19 cellular contexts compared by ENCODE assay signal in genomic region chr2:207318071-207318683, GRCh38.
"Had no signal": no experiment of that assay in that cellular context is flagged by ENCODE, and none has a peak within 500 bp of the region (broad histone marks: within the 10 kb centered on the region; RNA-seq: fewer than 3 reads in every experiment).

No MANE protein-coding gene starts in this region.

- H3K4me1 ChIP-seq: breast epithelium, left ventricle myocardium inferior, right atrium auricular region, suprapubic skin had no signal

- H3K36me3 ChIP-seq: breast epithelium, left ventricle myocardium inferior, right atrium auricular region, suprapubic skin had no signal

- H3K4me3 ChIP-seq: breast epithelium, left ventricle myocardium inferior, right atrium auricular region, skin epidermis, suprapubic skin had no signal

- H3K27me3 ChIP-seq: breast epithelium, right atrium auricular region, suprapubic skin had no signal

- H3K9me3 ChIP-seq: breast epithelium, left ventricle myocardium inferior, right atrium auricular region, suprapubic skin had no signal

- H3K9me3 Mint-ChIP-seq: activated CD8-positive, alpha-beta T cell treated with anti-CD3 and anti-CD28 coated beads for 36 hours; activated naive CD4-positive, alpha-beta T cell treated with anti-CD3 and anti-CD28 coated beads, Interleukin-2, amount 50 U/mL, for 24 hours; nephron progenitor cell; stimulated activated naive CD8-positive, alpha-beta T cell treated with anti-CD3 and anti-CD28 coated beads, Interleukin-15, Interleukin-2, amounts not matched to agents 100 ng/mL and 50 ng/mL, for 24 hours had no signal

- H3K27me3 Mint-ChIP-seq: activated CD8-positive, alpha-beta T cell treated with anti-CD3 and anti-CD28 coated beads for 36 hours; activated naive CD4-positive, alpha-beta T cell treated with anti-CD3 and anti-CD28 coated beads, Interleukin-2, amount 50 U/mL, for 24 hours; memory B cell; stimulated activated naive CD8-positive, alpha-beta T cell treated with anti-CD3 and anti-CD28 coated beads, Interleukin-15, Interleukin-2, amounts not matched to agents 100 ng/mL and 50 ng/mL, for 24 hours had no signal

- H3K4me1 Mint-ChIP-seq: activated naive CD4-positive, alpha-beta T cell treated with anti-CD3 and anti-CD28 coated beads, Interleukin-2, amount 50 U/mL, for 24 hours had no signal

- H3K4me3 Mint-ChIP-seq: activated CD8-positive, alpha-beta T cell treated with anti-CD3 and anti-CD28 coated beads for 36 hours; activated naive CD4-positive, alpha-beta T cell treated with anti-CD3 and anti-CD28 coated beads, Interleukin-2, amount 50 U/mL, for 24 hours; memory B cell; nephron progenitor cell; stimulated activated naive CD8-positive, alpha-beta T cell treated with anti-CD3 and anti-CD28 coated beads, Interleukin-15, Interleukin-2, amounts not matched to agents 100 ng/mL and 50 ng/mL, for 24 hours had no signal

- H3K27ac Mint-ChIP-seq: activated CD8-positive, alpha-beta T cell treated with anti-CD3 and anti-CD28 coated beads for 36 hours; activated naive CD4-positive, alpha-beta T cell treated with anti-CD3 and anti-CD28 coated beads, Interleukin-2, amount 50 U/mL, for 24 hours; memory B cell; nephron progenitor cell; progenitor cell of endocrine pancreas had no signal

- DNase-seq: activated CD8-positive, alpha-beta T cell treated with anti-CD3 and anti-CD28 coated beads for 36 hours; amygdala; cerebellar nuclear complex; effector memory CD4-positive, alpha-beta T cell; hypothalamus; left ventricle myocardium inferior; nephron progenitor cell; stimulated activated CD4-positive, alpha-beta T cell treated with anti-CD3 and anti-CD28 coated beads, Interleukin-4, amount 100 ng/mL, for 4 hours; stimulated activated CD8-positive, alpha-beta memory T cell treated with anti-CD3 and anti-CD28 coated beads, Interleukin-4, amount 100 ng/mL, for 48 hours; SW 1271; trophoblast cell had no signal

- H3K27ac ChIP-seq: breast epithelium, left ventricle myocardium inferior, right atrium auricular region, skin epidermis, suprapubic skin had no signal
